Comparison of ENCODE assay signal across 8 cellular contexts in the genomic region with DNA sequence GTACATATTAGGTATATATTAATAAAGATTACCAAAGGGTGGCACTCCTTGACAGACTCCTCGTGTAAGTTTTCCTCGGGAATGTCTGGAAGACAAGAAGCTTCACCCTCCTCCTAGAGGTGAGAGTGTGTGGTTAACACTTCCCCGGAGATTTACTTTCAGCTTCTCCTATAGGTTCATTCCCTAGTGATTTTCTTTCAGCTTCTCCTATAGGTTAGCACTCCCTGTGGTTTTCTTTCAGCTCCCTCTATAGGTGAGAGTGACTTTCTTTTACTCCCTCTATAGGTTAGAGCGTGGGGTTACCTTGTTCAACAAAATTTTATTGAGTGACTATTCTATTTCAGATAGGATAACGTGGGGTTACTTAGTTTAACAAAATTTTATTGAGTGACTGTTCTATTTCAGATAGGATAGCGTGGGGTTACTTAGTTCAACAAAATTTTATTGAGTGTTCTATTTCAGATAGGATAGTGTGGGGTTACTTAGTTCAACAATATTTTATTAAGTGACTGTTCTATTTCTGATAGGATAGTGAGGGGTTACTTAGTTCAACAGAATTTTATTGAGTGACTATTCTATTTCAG. TPM values are rescaled to one million over a fixed set of nuclear protein-coding genes. Genes with fewer than 3 reads are reported as not detected.
A peak's percentile ranks its signal among the peaks of the same experiment; 100 is the strongest.
DNase-seq lines count a peak whose midpoint lies in the region; ATAC-seq, FAIRE-seq and TF ChIP-seq lines count a peak whose summit lies in the region.

No MANE protein-coding gene starts in this region.

- peak; percentile 63 for ATAC-seq in GM21786 (IDR thresholded peaks at IDR 0.05; ENCODE audit: unreplicated experiment)
- ATAC-seq in stimulated activated naive CD8-positive, alpha-beta T cell treated with anti-CD3 and anti-CD28 coated beads, Interleukin-15, amount 100 ng/mL, for 72 hours: peak; percentile 92
- ATAC-seq in gastrocnemius medialis: no peak

- H3K36me3 ChIP-seq in mammary epithelial cell (ENCODE audit: insufficient read depth, low read length) (no peaks in the 10 kb centered on the region), spleen (peaks cover 0 to 17% (median 0%) of the 10 kb centered on the region in 6 donors), gastrocnemius medialis (no peaks in the 10 kb centered on the region)

- dilution Hi-C loops in mammary epithelial cell (cut with HindIII; ENCODE audit: low sequenced_read_pairs): no loop called here

- H3K27ac Mint-ChIP-seq in stimulated activated naive CD8-positive, alpha-beta T cell treated with anti-CD3 and anti-CD28 coated beads, Interleukin-15, amount 100 ng/mL, for 72 hours: no peak overlapping the region
- no peak overlapping the region for H3K27ac Mint-ChIP-seq in activated CD4-positive, alpha-beta T cell treated with anti-CD3 and anti-CD28 coated beads, Interleukin-2, amount 10 ng/mL, durations not matched to agents 7 days and 5 days

- H3K4me3 Mint-ChIP-seq in stimulated activated naive CD8-positive, alpha-beta T cell treated with anti-CD3 and anti-CD28 coated beads, Interleukin-15, amount 100 ng/mL, for 72 hours: no peak overlapping the region
- H3K4me3 Mint-ChIP-seq in activated CD4-positive, alpha-beta T cell treated with anti-CD3 and anti-CD28 coated beads, Interleukin-2, amount 10 ng/mL, durations not matched to agents 7 days and 5 days: no peak overlapping the region

- H3K9ac ChIP-seq in mammary epithelial cell (ENCODE audit: insufficient read depth, low read length): no peak overlapping the region

- H3K4me1 ChIP-seq in mammary epithelial cell (ENCODE audit: insufficient read depth, low read length) (peaks cover 6% of the 10 kb centered on the region), spleen (no peaks in the 10 kb centered on the region), gastrocnemius medialis (no peaks in the 10 kb centered on the region)

- POLR2A ChIA-PET in activated CD4-positive, alpha-beta T cell treated with anti-CD3 and anti-CD28 coated beads, Interleukin-2, amount 10 ng/mL, durations not matched to agents 7 days and 5 days (lab: Charles Lee): no interaction called here

- in situ Hi-C loops in mammary epithelial cell (cut with MboI; ENCODE audit: low sequenced_read_pairs in 2 of 2): no loop called here
- in situ Hi-C loops in gastrocnemius medialis (cut with MboI; ENCODE audit: low sequenced_read_pairs in 4 of 4): loop anchor here in 1 of 4 donors (25.0 kb wide), 1 partner anchor 277 kb away; no protein-coding TSS in a partner anchor

- H3K27me3 ChIP-seq in mammary epithelial cell (ENCODE audit: insufficient read depth, low read length) (no peaks in the 10 kb centered on the region), spleen (replicated peaks in 1 of 7) (no peaks in the 10 kb centered on the region), gastrocnemius medialis (no peaks in the 10 kb centered on the region)

- H3K9me3 ChIP-seq in mammary epithelial cell (replicated peaks; ENCODE audit: insufficient read depth, low read length): no peaks in the 10 kb centered on the region
- H3K9me3 ChIP-seq in spleen: no peaks in the 10 kb centered on the region
- no peaks in the 10 kb centered on the region for H3K9me3 ChIP-seq in gastrocnemius medialis

- 57% methylated on average over 5 of the region's 6 CpGs for whole genome bisulfite sequencing in mammary epithelial cell (ENCODE audit: low coverage, missing lambda C conversion rate)
- 49 to 65% (median 55%) methylated on average over 6 of the region's 6 CpGs for WGBS in spleen, 5 donors

- no peaks in the 10 kb centered on the region for H3K27me3 Mint-ChIP-seq in stimulated activated naive CD8-positive, alpha-beta T cell treated with anti-CD3 and anti-CD28 coated beads, Interleukin-15, amount 100 ng/mL, for 72 hours
- peaks cover 2% of the 10 kb centered on the region for H3K27me3 Mint-ChIP-seq in activated CD4-positive, alpha-beta T cell treated with anti-CD3 and anti-CD28 coated beads, Interleukin-2, amount 10 ng/mL, durations not matched to agents 7 days and 5 days

- no peaks in the 10 kb centered on the region for H3K79me2 ChIP-seq in mammary epithelial cell (ENCODE audit: insufficient read depth, low read length)

- peaks cover 1% of the 10 kb centered on the region for H3K36me3 Mint-ChIP-seq in activated CD4-positive, alpha-beta T cell treated with anti-CD3 and anti-CD28 coated beads, Interleukin-2, amount 10 ng/mL, durations not matched to agents 7 days and 5 days (ENCODE audit: low read depth)

- BruUV-seq in mammary epithelial cell (replicated peaks; lab: Mats Ljungman, UMichigan): no TSS peak

- FAIRE-seq in D721Med (lab: Jason Lieb, UNC): no peak

- H4K20me1 ChIP-seq in mammary epithelial cell (ENCODE audit: insufficient read depth, low read length): no peaks in the 10 kb centered on the region

- no peaks in the 10 kb centered on the region for H3K4me1 Mint-ChIP-seq in stimulated activated naive CD8-positive, alpha-beta T cell treated with anti-CD3 and anti-CD28 coated beads, Interleukin-15, amount 100 ng/mL, for 72 hours
- no peaks in the 10 kb centered on the region for H3K4me1 Mint-ChIP-seq in activated CD4-positive, alpha-beta T cell treated with anti-CD3 and anti-CD28 coated beads, Interleukin-2, amount 10 ng/mL, durations not matched to agents 7 days and 5 days

- H3K4me3 ChIP-seq in mammary epithelial cell (replicated peaks in 1 of 3; ENCODE audit: insufficient read depth in 1 of 3, low read depth in 2 of 3, low read length in 3 of 3): no peak overlapping the region
- H3K4me3 ChIP-seq in spleen: no peak overlapping the region
- no peak overlapping the region for H3K4me3 ChIP-seq in gastrocnemius medialis

- CTCF ChIA-PET in mammary epithelial cell (lab: Charles Lee; ENCODE audit: low non-redundant PET): interaction anchor here (0.6 to 0.7 kb wide), 4 partner anchors 13 to 244 kb away, joined by 3 to 5 read pairs (median 4); no protein-coding TSS in a partner anchor
- CTCF ChIA-PET in activated CD4-positive, alpha-beta T cell treated with anti-CD3 and anti-CD28 coated beads, Interleukin-2, amount 10 ng/mL, durations not matched to agents 7 days and 5 days (lab: Charles Lee): interaction anchor here (0.6 to 1.4 kb wide), 5 partner anchors 9 to 241 kb away, joined by 3 to 6 read pairs (median 4); no protein-coding TSS in a partner anchor

- no peak overlapping the region for H3K4me2 ChIP-seq in mammary epithelial cell (ENCODE audit: insufficient read depth, low read depth, low read length)

- no peaks in the 10 kb centered on the region for H3K9me3 Mint-ChIP-seq in stimulated activated naive CD8-positive, alpha-beta T cell treated with anti-CD3 and anti-CD28 coated beads, Interleukin-15, amount 100 ng/mL, for 72 hours
- H3K9me3 Mint-ChIP-seq in activated CD4-positive, alpha-beta T cell treated with anti-CD3 and anti-CD28 coated beads, Interleukin-2, amount 10 ng/mL, durations not matched to agents 7 days and 5 days: no peaks in the 10 kb centered on the region

- no peak overlapping the region for H3K27ac ChIP-seq in mammary epithelial cell (ENCODE audit: insufficient read depth, low read depth, low read length)
- no peak overlapping the region for H3K27ac ChIP-seq in spleen
- H3K27ac ChIP-seq in gastrocnemius medialis: no peak overlapping the region

- TF ChIP-seq CTCF in D721Med (IDR thresholded peaks at IDR 0.05; ENCODE audit: insufficient read depth, missing control alignments) (peak; percentile 0), mammary epithelial cell (conservative IDR thresholded peaks at IDR 0.05 in 1 of 2, IDR thresholded peaks at IDR 0.05 in 1 of 2; ENCODE audit: extremely low read depth in 1 of 2, insufficient read depth in 1 of 2, low read depth in 1 of 2, low read length in 2 of 2) (peak; percentile 29 to 31), spleen (IDR thresholded peaks at IDR 0.05 in 8 of 11, conservative IDR thresholded peaks at IDR 0.05 in 3 of 11) (no peak), gastrocnemius medialis (IDR thresholded peaks at IDR 0.05 in 4 of 5, conservative IDR thresholded peaks at IDR 0.05 in 1 of 5) (no peak)

- TF ChIP-seq POLR2A in spleen (IDR thresholded peaks at IDR 0.05) (no peak), gastrocnemius medialis (IDR thresholded peaks at IDR 0.05) (no peak)

- DNase-seq in D721Med (ENCODE audit: insufficient read length, low spot score) (no peak), NCI-H1694 treated with DMSO at 0.1 percent for 48 hours (lab: John Stamatoyannopoulos, UW) (peak; percentile 6), mammary epithelial cell (peak; percentile 30), spleen (no peak), gastrocnemius medialis (no peak)
- DNase-seq in stimulated activated naive CD8-positive, alpha-beta T cell treated with anti-CD3 and anti-CD28 coated beads, Interleukin-15, amount 100 ng/mL, for 72 hours: no peak
- no peak for DNase-seq in activated CD4-positive, alpha-beta T cell treated with anti-CD3 and anti-CD28 coated beads, Interleukin-2, amount 10 ng/mL, durations not matched to agents 7 days and 5 days

- H2AFZ ChIP-seq in mammary epithelial cell (ENCODE audit: low read depth, low read length): no peak overlapping the region

- intact Hi-C loops in mammary epithelial cell (cut with micrococcal nuclease) (loop anchor here (5.0 kb wide), 2 partner anchors 72 to 162 kb away; no protein-coding TSS in a partner anchor), spleen (cut with DNase I; ENCODE audit: low total_unique reads) (no loop called here), gastrocnemius medialis (cut with DNase I; ENCODE audit: low total_unique reads) (no loop called here)

RNA-seq across cellular contexts. Expression of a gene that starts 32.7 kb away (rescaled TPM):
- 10 to 100 TPM in 1 of 2 donors, 1 to 10 TPM in 1; 6.8 to 23.9 TPM for total RNA-seq in mammary epithelial cell
- polyA plus RNA-seq in mammary epithelial cell: 14.0 TPM
- polyA minus RNA-seq in mammary epithelial cell: 26.0 TPM
- total RNA-seq in spleen: 10 to 100 TPM; 24.7 to 35.0 (median 27.5) TPM
- 10 to 100 TPM; 28.3 to 35.8 (median 34.1) TPM for polyA plus RNA-seq in spleen
- total RNA-seq in activated CD4-positive, alpha-beta T cell treated with anti-CD3 and anti-CD28 coated beads, Interleukin-2, amount 10 ng/mL, durations not matched to agents 7 days and 5 days: 10 to 100 TPM; 58.8 to 60.2 TPM
- 1 to 10 TPM; 2.2 to 3.6 (median 2.3) TPM for total RNA-seq in gastrocnemius medialis

Comparison
In these comparisons a context has a peak if more than half of its experiments do, and no peak if none do; other contexts are left out.
1. DNase-seq: peak in NCI-H1694 treated with DMSO at 0.1 percent for 48 hours (single experiment) and mammary epithelial cell (single experiment); none in D721Med (single experiment), stimulated activated naive CD8-positive, alpha-beta T cell treated with anti-CD3 and anti-CD28 coated beads, Interleukin-15, amount 100 ng/mL, for 72 hours (0 of 2), spleen (single experiment), activated CD4-positive, alpha-beta T cell treated with anti-CD3 and anti-CD28 coated beads, Interleukin-2, amount 10 ng/mL, durations not matched to agents 7 days and 5 days (single experiment) and gastrocnemius medialis (0 of 2).
2. CTCF ChIP-seq: peak in D721Med (single experiment) and mammary epithelial cell (2 of 2); none in spleen (0 of 11) and gastrocnemius medialis (0 of 5).
3. ATAC-seq: peak in GM21786 (single experiment) and stimulated activated naive CD8-positive, alpha-beta T cell treated with anti-CD3 and anti-CD28 coated beads, Interleukin-15, amount 100 ng/mL, for 72 hours (single experiment); none in gastrocnemius medialis (0 of 2).